In the genomic region with DNA sequence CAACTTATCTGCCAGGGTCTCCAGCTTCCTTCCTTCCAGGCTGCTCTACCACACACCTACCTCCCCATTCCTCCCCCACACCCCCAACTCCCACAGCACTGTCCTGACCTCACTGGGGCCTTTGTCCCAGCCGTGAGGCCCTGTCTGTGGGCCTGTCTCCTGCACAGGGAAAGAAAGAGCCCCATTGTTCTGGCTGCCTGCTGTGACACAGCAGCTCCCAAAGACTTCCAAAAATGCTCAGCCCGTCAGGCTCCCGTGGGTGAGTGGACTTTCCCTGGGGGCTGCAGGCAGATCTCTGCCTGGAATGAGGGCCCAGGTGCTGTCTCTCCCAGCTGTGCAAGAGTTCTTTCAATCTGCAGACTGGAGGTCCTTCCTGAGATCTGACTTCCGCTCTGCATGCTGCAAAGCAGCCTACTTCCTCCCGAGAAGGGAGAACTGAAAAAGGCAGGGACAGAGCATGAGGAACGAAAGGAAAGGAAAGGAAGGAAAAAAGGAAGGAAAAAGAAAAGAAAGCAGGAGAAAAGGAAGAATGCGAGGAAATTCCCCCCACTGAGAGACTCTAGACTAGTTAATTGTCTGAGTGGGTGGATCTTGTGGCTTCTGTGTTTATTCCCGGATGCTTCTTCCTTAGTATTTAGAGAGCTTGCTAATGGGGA, we compare ENCODE assay signal across 9 cellular contexts. TPM values are rescaled to one million over a fixed set of nuclear protein-coding genes. Genes with fewer than 3 reads are reported as not detected.
DNase-seq lines count a peak whose midpoint lies in the region; ATAC-seq and TF ChIP-seq lines count a peak whose summit lies in the region.
"Had no signal": no experiment of that assay in that cellular context is flagged by ENCODE, and none has a peak within 500 bp of the region (broad histone marks: within the 10 kb centered on the region; RNA-seq: fewer than 3 reads in every experiment).

No MANE protein-coding gene starts in this region.

- H3K27ac Mint-ChIP-seq in endodermal cell, result peak overlapping the region; percentile 97
- H3K27ac Mint-ChIP-seq in osteocyte (ENCODE audit: unreplicated experiment), result peak overlapping the region; percentile 91

- no peak overlapping the region for H3K4me3 ChIP-seq in endodermal cell (ENCODE audit: low read length)
- H3K4me3 ChIP-seq: SK-N-MC had no signal

- no peaks in the 10 kb centered on the region for H3K9me3 Mint-ChIP-seq in endodermal cell
- H3K9me3 Mint-ChIP-seq in osteocyte (ENCODE audit: unreplicated experiment), result no peaks in the 10 kb centered on the region

- peaks cover 19% of the 10 kb centered on the region for H3K4me1 ChIP-seq in endodermal cell (ENCODE audit: control insufficient read depth, insufficient read depth, low read length)

- peak overlapping the region; percentile 85 for H3K27ac ChIP-seq in endodermal cell (ENCODE audit: low read depth, low read length)
- H3K27ac ChIP-seq: SK-N-MC had no signal

- no peak for ATAC-seq in GM18502 (IDR thresholded peaks at IDR 0.05; ENCODE audit: poor library complexity, unreplicated experiment)
- no peak for ATAC-seq in HG02798 (IDR thresholded peaks at IDR 0.05; ENCODE audit: poor library complexity, unreplicated experiment)

- H3K4me1 Mint-ChIP-seq in endodermal cell, result peaks cover 65% of the 10 kb centered on the region
- peaks cover 77% of the 10 kb centered on the region for H3K4me1 Mint-ChIP-seq in osteocyte (ENCODE audit: unreplicated experiment)

- no peaks in the 10 kb centered on the region for H3K36me3 Mint-ChIP-seq in endodermal cell (ENCODE audit: low read depth)
- no peaks in the 10 kb centered on the region for H3K36me3 Mint-ChIP-seq in osteocyte (ENCODE audit: unreplicated experiment)

- H3K27me3 ChIP-seq in endodermal cell (ENCODE audit: control insufficient read depth, insufficient read depth, low read length, poor library complexity, severe bottlenecking), result peaks cover 26% of the 10 kb centered on the region

- no peak overlapping the region for H3K9ac ChIP-seq in endodermal cell (ENCODE audit: extremely low read depth, low read length, poor library complexity, severe bottlenecking)

- TF ChIP-seq CTCF in endodermal cell (conservative IDR thresholded peaks at IDR 0.05) (no peak), osteocyte (IDR thresholded peaks at IDR 0.05) (no peak)

- H3K36me3 ChIP-seq in endodermal cell (ENCODE audit: control insufficient read depth, insufficient read depth, low read length), result no peaks in the 10 kb centered on the region

- H3K27me3 Mint-ChIP-seq in endodermal cell (ENCODE audit: insufficient read depth) (peaks cover 27% of the 10 kb centered on the region), osteocyte (ENCODE audit: unreplicated experiment) (peaks cover 4% of the 10 kb centered on the region)

- no peak overlapping the region for H3K4me3 Mint-ChIP-seq in endodermal cell
- no peak overlapping the region for H3K4me3 Mint-ChIP-seq in osteocyte (ENCODE audit: unreplicated experiment)

- 34 to 55% methylated on average over 8 of the region's 8 CpGs for WGBS in endodermal cell (ENCODE audit: insufficient coverage in 1 of 2, insufficient read length in 1 of 2), 2 experiments

- no peaks in the 10 kb centered on the region for H3K9me3 ChIP-seq in endodermal cell (ENCODE audit: control insufficient read depth, low read length)

- DNase-seq in CMK (ENCODE audit: low read depth) (peak; percentile 46), NAMALWA (ENCODE audit: low spot score) (peak; percentile 52), endodermal cell (peak; percentile 70), osteocyte (ENCODE audit: extremely low spot score, unreplicated experiment) (no peak), amniotic stem cell (lab: John Stamatoyannopoulos, UW) (no peak), GM19238 (ENCODE audit: insufficient read length, low spot score) (no peak)

RNA-seq across cellular contexts. Expression of gene NES, which starts 15.1 kb away (rescaled TPM):
- total RNA-seq in endodermal cell, result 100 to 1,000 TPM in 1 of 2 donors, 10 to 100 TPM in 1; 65.8 to 103 TPM
- polyA plus RNA-seq in endodermal cell (2013, experiment 1 of 2), result 271 TPM
- polyA plus RNA-seq in endodermal cell (2013, experiment 2 of 2), result 261 TPM
- 24.2 and 26.5 TPM in 2 replicates for total RNA-seq in osteocyte

RNA-seq across cellular contexts. Expression of gene BCAN, which starts 20.1 kb away (rescaled TPM):
- total RNA-seq in endodermal cell (under 1 TPM in 1 of 2 donors, not detected in 1; 0.31 TPM), osteocyte (0.29 and 0.43 TPM in 2 replicates)
- 1.6 TPM for polyA plus RNA-seq in endodermal cell (2013, experiment 1 of 2)
- 0.83 TPM for polyA plus RNA-seq in endodermal cell (2013, experiment 2 of 2)

RNA-seq across cellular contexts. Expression of gene HAPLN2, which starts 42.8 kb away (rescaled TPM):
- total RNA-seq in endodermal cell, result 1 to 10 TPM in 1 of 2 donors, under 1 TPM in 1; 0.42 to 2.8 TPM
- 0.82 TPM for polyA plus RNA-seq in endodermal cell (2013, experiment 1 of 2)
- 0.54 TPM for polyA plus RNA-seq in endodermal cell (2013, experiment 2 of 2)
- total RNA-seq in osteocyte, result 0.35 TPM in 1 of 2 replicates, not detected in the other

RNA-seq across cellular contexts. Expression of gene CRABP2, which starts 43.3 kb away (rescaled TPM):
- total RNA-seq in endodermal cell (100 to 1,000 TPM; 243 to 780 TPM), osteocyte (144 and 146 TPM in 2 replicates)
- polyA plus RNA-seq in endodermal cell (2013, experiment 1 of 2), result 435 TPM
- polyA plus RNA-seq in endodermal cell (2013, experiment 2 of 2), result 409 TPM

Comparison
In these comparisons a context has a peak if more than half of its experiments do, and no peak if none do; other contexts are left out.
1. DNase-seq: peak in CMK (single experiment), NAMALWA (single experiment) and endodermal cell (single experiment); none in osteocyte (single experiment), amniotic stem cell (single experiment) and GM19238 (single experiment).